ENCODE assay signal across 1 cellular context in the genomic region with DNA sequence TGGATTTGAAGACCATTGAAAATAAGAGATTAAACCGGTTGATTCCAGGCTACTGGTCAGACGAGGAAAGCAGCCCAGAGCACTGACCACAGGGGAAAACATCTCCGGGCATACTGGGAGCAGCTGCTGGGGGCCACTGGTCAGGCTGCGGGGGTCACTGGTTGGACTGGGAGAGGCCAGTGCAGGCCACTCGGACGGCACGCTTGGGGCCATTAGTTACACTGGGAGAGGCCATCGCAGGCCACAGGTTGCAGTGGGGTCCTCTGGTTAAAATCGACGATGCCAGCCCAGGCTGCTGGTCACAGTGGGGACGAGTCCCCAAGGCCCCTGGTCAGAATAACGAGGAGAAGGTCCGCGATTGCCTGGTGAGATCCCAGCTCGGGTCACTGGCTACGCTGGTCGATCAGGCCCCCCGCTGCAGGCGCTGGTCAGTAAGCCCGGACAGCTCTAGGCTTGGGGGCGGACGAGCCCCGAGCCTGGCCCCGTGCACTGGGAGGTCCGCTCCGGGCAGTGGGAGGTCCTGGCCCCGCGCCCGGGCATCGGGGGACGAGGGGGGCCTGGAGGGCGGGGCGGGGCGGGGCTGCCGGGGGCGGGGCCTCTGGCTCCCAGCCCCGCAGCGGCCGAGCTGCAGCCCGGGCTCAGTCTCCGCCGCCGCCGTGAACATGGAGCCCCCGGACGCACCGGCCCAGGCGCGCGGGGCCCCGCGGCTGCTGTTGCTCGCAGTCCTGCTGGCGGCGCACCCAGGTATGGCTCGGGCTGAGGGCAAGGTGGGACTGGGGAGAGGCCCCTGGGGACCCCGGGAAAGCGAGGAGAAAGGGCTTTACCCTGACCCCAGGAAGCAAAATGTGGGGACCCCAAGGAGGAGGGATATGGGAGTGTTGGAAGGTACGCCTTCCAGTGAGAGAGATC.
TF ChIP-seq lines count a peak whose summit lies in the region.

A gene with protein sequence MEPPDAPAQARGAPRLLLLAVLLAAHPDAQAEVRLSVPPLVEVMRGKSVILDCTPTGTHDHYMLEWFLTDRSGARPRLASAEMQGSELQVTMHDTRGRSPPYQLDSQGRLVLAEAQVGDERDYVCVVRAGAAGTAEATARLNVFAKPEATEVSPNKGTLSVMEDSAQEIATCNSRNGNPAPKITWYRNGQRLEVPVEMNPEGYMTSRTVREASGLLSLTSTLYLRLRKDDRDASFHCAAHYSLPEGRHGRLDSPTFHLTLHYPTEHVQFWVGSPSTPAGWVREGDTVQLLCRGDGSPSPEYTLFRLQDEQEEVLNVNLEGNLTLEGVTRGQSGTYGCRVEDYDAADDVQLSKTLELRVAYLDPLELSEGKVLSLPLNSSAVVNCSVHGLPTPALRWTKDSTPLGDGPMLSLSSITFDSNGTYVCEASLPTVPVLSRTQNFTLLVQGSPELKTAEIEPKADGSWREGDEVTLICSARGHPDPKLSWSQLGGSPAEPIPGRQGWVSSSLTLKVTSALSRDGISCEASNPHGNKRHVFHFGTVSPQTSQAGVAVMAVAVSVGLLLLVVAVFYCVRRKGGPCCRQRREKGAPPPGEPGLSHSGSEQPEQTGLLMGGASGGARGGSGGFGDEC (plus strand): TSS at position 641 of the 909 bp plus-strand sequence. CDS start 22 bp downstream, at position 663.

TF ChIP-seq in HepG2, 621 proteins besides CTCF, POLR2A, EP300 and RAD21 (continued from another document and continues in another):
- peak; percentile 33; the same call in 1 of the 2 replicates for TF ChIP-seq ARID5B (CRISPR knock-in tag; IDR thresholded peaks at IDR 0.05)
- TF ChIP-seq LCORL (IDR thresholded peaks at IDR 0.05): no peak
- peak; percentile 50 for TF ChIP-seq LCORL (CRISPR knock-in tag; IDR thresholded peaks at IDR 0.05)
- no peak for TF ChIP-seq NR2F1 (CRISPR knock-in tag; IDR thresholded peaks at IDR 0.05)
- peak; percentile 77 for TF ChIP-seq POLR2AphosphoS5 (IDR thresholded peaks at IDR 0.05; ENCODE audit: low read depth, low read length)
- TF ChIP-seq ZNF207 (IDR thresholded peaks at IDR 0.05; ENCODE audit: borderline replicate concordance): no peak
- TF ChIP-seq, protein P1, sequence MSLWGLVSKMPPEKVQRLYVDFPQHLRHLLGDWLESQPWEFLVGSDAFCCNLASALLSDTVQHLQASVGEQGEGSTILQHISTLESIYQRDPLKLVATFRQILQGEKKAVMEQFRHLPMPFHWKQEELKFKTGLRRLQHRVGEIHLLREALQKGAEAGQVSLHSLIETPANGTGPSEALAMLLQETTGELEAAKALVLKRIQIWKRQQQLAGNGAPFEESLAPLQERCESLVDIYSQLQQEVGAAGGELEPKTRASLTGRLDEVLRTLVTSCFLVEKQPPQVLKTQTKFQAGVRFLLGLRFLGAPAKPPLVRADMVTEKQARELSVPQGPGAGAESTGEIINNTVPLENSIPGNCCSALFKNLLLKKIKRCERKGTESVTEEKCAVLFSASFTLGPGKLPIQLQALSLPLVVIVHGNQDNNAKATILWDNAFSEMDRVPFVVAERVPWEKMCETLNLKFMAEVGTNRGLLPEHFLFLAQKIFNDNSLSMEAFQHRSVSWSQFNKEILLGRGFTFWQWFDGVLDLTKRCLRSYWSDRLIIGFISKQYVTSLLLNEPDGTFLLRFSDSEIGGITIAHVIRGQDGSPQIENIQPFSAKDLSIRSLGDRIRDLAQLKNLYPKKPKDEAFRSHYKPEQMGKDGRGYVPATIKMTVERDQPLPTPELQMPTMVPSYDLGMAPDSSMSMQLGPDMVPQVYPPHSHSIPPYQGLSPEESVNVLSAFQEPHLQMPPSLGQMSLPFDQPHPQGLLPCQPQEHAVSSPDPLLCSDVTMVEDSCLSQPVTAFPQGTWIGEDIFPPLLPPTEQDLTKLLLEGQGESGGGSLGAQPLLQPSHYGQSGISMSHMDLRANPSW (CRISPR knock-in tag; IDR thresholded peaks at IDR 0.05; ENCODE audit: borderline replicate concordance): peak; percentile 2; the same call in 1 of the 2 replicates
- TF ChIP-seq SALL2 (CRISPR knock-in tag; IDR thresholded peaks at IDR 0.05): no peak
- TF ChIP-seq HNRNPLL (IDR thresholded peaks at IDR 0.05; ENCODE audit: low read depth, low read length, poor library complexity, severe bottlenecking): peak; percentile 48
- TF ChIP-seq SMAD3 (CRISPR knock-in tag; IDR thresholded peaks at IDR 0.05): 0 out of 2 replicates have a peak, but pooled peaks have one; percentile 29
- TF ChIP-seq, protein P2, sequence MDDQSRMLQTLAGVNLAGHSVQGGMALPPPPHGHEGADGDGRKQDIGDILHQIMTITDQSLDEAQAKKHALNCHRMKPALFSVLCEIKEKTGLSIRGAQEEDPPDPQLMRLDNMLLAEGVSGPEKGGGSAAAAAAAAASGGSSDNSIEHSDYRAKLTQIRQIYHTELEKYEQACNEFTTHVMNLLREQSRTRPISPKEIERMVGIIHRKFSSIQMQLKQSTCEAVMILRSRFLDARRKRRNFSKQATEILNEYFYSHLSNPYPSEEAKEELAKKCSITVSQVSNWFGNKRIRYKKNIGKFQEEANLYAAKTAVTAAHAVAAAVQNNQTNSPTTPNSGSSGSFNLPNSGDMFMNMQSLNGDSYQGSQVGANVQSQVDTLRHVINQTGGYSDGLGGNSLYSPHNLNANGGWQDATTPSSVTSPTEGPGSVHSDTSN (CRISPR knock-in tag; IDR thresholded peaks at IDR 0.05; ENCODE audit: borderline replicate concordance): no peak
- TF ChIP-seq MIXL1 (CRISPR knock-in tag; IDR thresholded peaks at IDR 0.05): 0 out of 2 replicates have a peak, but pooled peaks have one; percentile 41
- peak; percentile 35 for TF ChIP-seq PTBP1 (IDR thresholded peaks at IDR 0.05; ENCODE audit: low read depth, low read length, poor library complexity, severe bottlenecking)
- TF ChIP-seq RBAK (CRISPR knock-in tag; IDR thresholded peaks at IDR 0.05): no peak
- TF ChIP-seq TFAP4 (IDR thresholded peaks at IDR 0.05; ENCODE audit: borderline replicate concordance, low read depth): no peak
- TF ChIP-seq, protein P3, sequence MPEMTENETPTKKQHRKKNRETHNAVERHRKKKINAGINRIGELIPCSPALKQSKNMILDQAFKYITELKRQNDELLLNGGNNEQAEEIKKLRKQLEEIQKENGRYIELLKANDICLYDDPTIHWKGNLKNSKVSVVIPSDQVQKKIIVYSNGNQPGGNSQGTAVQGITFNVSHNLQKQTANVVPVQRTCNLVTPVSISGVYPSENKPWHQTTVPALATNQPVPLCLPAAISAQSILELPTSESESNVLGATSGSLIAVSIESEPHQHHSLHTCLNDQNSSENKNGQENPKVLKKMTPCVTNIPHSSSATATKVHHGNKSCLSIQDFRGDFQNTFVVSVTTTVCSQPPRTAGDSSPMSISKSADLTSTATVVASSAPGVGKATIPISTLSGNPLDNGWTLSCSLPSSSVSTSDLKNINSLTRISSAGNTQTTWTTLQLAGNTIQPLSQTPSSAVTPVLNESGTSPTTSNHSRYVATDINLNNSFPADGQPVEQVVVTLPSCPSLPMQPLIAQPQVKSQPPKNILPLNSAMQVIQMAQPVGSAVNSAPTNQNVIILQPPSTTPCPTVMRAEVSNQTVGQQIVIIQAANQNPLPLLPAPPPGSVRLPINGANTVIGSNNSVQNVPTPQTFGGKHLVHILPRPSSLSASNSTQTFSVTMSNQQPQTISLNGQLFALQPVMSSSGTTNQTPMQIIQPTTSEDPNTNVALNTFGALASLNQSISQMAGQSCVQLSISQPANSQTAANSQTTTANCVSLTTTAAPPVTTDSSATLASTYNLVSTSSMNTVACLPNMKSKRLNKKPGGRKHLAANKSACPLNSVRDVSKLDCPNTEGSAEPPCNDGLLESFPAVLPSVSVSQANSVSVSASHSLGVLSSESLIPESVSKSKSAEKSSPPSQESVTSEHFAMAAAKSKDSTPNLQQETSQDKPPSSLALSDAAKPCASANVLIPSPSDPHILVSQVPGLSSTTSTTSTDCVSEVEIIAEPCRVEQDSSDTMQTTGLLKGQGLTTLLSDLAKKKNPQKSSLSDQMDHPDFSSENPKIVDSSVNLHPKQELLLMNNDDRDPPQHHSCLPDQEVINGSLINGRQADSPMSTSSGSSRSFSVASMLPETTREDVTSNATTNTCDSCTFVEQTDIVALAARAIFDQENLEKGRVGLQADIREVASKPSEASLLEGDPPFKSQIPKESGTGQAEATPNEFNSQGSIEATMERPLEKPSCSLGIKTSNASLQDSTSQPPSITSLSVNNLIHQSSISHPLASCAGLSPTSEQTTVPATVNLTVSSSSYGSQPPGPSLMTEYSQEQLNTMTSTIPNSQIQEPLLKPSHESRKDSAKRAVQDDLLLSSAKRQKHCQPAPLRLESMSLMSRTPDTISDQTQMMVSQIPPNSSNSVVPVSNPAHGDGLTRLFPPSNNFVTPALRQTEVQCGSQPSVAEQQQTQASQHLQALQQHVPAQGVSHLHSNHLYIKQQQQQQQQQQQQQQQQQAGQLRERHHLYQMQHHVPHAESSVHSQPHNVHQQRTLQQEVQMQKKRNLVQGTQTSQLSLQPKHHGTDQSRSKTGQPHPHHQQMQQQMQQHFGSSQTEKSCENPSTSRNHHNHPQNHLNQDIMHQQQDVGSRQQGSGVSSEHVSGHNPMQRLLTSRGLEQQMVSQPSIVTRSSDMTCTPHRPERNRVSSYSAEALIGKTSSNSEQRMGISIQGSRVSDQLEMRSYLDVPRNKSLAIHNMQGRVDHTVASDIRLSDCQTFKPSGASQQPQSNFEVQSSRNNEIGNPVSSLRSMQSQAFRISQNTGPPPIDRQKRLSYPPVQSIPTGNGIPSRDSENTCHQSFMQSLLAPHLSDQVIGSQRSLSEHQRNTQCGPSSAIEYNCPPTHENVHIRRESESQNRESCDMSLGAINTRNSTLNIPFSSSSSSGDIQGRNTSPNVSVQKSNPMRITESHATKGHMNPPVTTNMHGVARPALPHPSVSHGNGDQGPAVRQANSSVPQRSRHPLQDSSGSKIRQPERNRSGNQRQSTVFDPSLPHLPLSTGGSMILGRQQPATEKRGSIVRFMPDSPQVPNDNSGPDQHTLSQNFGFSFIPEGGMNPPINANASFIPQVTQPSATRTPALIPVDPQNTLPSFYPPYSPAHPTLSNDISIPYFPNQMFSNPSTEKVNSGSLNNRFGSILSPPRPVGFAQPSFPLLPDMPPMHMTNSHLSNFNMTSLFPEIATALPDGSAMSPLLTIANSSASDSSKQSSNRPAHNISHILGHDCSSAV (CRISPR knock-in tag; IDR thresholded peaks at IDR 0.05; ENCODE audit: borderline replicate concordance): no peak
- TF ChIP-seq SP4 (CRISPR knock-in tag; IDR thresholded peaks at IDR 0.05): peak; percentile 3; the same call in 1 of the 2 replicates
- TF ChIP-seq, protein P4, sequence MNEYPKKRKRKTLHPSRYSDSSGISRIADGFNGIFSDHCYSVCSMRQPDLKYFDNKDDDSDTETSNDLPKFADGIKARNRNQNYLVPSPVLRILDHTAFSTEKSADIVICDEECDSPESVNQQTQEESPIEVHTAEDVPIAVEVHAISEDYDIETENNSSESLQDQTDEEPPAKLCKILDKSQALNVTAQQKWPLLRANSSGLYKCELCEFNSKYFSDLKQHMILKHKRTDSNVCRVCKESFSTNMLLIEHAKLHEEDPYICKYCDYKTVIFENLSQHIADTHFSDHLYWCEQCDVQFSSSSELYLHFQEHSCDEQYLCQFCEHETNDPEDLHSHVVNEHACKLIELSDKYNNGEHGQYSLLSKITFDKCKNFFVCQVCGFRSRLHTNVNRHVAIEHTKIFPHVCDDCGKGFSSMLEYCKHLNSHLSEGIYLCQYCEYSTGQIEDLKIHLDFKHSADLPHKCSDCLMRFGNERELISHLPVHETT (CRISPR knock-in tag; conservative IDR thresholded peaks at IDR 0.05): no peak
- TF ChIP-seq HOXA3 (CRISPR knock-in tag; IDR thresholded peaks at IDR 0.05): no peak; the same call in 1 of the 2 replicates
- peak in 1 of 2 experiments; percentile 75; a peak in 2 of 4 replicates for TF ChIP-seq HMGXB4 (CRISPR knock-in tag; IDR thresholded peaks at IDR 0.05; ENCODE audit: borderline replicate concordance in 1 of 2, low read depth in 1 of 2)
- no peak for TF ChIP-seq ZNF652 (CRISPR knock-in tag; IDR thresholded peaks at IDR 0.05; ENCODE audit: borderline replicate concordance, low read depth)
